In genomic region chr3:33439421-33440327, GRCh38 we compare ENCODE assay signal across 1 cellular context.
A peak's percentile ranks its signal among the peaks of the same experiment; 100 is the strongest.
TF ChIP-seq lines count a peak whose summit lies in the region.

No MANE protein-coding gene starts in this region.

TF ChIP-seq in K562, 482 proteins besides CTCF, POLR2A, EP300 and RAD21 (continued from another document):
- no peak for TF ChIP-seq CUX1 (CRISPR knock-in tag; IDR thresholded peaks at IDR 0.05)
- TF ChIP-seq HSF4 (CRISPR knock-in tag; IDR thresholded peaks at IDR 0.05; ENCODE audit: borderline replicate concordance): no peak
- no peak for TF ChIP-seq GTF2F1 (IDR thresholded peaks at IDR 0.05; ENCODE audit: low read depth, low read length)
- no peak for TF ChIP-seq TCF7 (IDR thresholded peaks at IDR 0.05; ENCODE audit: borderline replicate concordance)
- no peak for TF ChIP-seq PRMT5 (CRISPR knock-in tag; IDR thresholded peaks at IDR 0.05)
- TF ChIP-seq E2F4 (CRISPR knock-in tag; IDR thresholded peaks at IDR 0.05; ENCODE audit: low read depth): no peak
- no peak for TF ChIP-seq ZNF79 (CRISPR knock-in tag; IDR thresholded peaks at IDR 0.05; ENCODE audit: low read depth)
- no peak for TF ChIP-seq PTBP1 (IDR thresholded peaks at IDR 0.05; ENCODE audit: low read depth, low read length)
- TF ChIP-seq NFIC (IDR thresholded peaks at IDR 0.05): 0 out of 2 replicates have a peak, but pooled peaks have one; percentile 8
- no peak for TF ChIP-seq NFIX (CRISPR knock-in tag; IDR thresholded peaks at IDR 0.05; ENCODE audit: low read depth)
- no peak for TF ChIP-seq CC2D1A (IDR thresholded peaks at IDR 0.05)
- TF ChIP-seq ZNF778 (CRISPR knock-in tag; IDR thresholded peaks at IDR 0.05): no peak
- TF ChIP-seq ZNF507 (tag; conservative IDR thresholded peaks at IDR 0.05): no peak
- no peak; the same call in 1 of the 2 replicates for TF ChIP-seq TARDBP (IDR thresholded peaks at IDR 0.05)
- no peak for TF ChIP-seq ZNF512 (tag; IDR thresholded peaks at IDR 0.05)
- no peak for TF ChIP-seq CHD4 (IDR thresholded peaks at IDR 0.05; ENCODE audit: insufficient read depth, insufficient replicate concordance, low read depth, low read length, poor library complexity, severe bottlenecking)
- TF ChIP-seq NR2F6 (CRISPR knock-in tag; IDR thresholded peaks at IDR 0.05): no peak
- no peak for TF ChIP-seq ZNF696 (CRISPR knock-in tag; conservative IDR thresholded peaks at IDR 0.05)
- no peak for TF ChIP-seq NCOR1 (IDR thresholded peaks at IDR 0.05)
- no peak for TF ChIP-seq ZBTB11 (CRISPR knock-in tag; IDR thresholded peaks at IDR 0.05)
- TF ChIP-seq ZNF165 (CRISPR knock-in tag; IDR thresholded peaks at IDR 0.05; ENCODE audit: borderline replicate concordance): 0 out of 2 replicates have a peak, but pooled peaks have one; percentile 68
- TF ChIP-seq CCNT2 (IDR thresholded peaks at IDR 0.05; ENCODE audit: borderline replicate concordance, extremely low read depth, insufficient read length, low read depth, low read length): peak; percentile 88
- TF ChIP-seq POLR2H (tag; IDR thresholded peaks at IDR 0.05; ENCODE audit: low read depth): no peak
- TF ChIP-seq ILK (tag; IDR thresholded peaks at IDR 0.05; ENCODE audit: borderline replicate concordance, low read depth): no peak
- TF ChIP-seq SOX6 (IDR thresholded peaks at IDR 0.05): no peak
- peak in 1 of 2 experiments; percentile 59; a peak in 2 of 4 replicates for TF ChIP-seq HDAC1 (IDR thresholded peaks at IDR 0.05)
- TF ChIP-seq ZNF146 (CRISPR knock-in tag; IDR thresholded peaks at IDR 0.05; ENCODE audit: unreplicated experiment): no peak
- TF ChIP-seq TRIM25 (IDR thresholded peaks at IDR 0.05; ENCODE audit: borderline replicate concordance): no peak
- TF ChIP-seq NFE2L1 (tag; IDR thresholded peaks at IDR 0.05; ENCODE audit: borderline replicate concordance, low read depth): no peak
- no peak for TF ChIP-seq DACH1 (IDR thresholded peaks at IDR 0.05; ENCODE audit: partially characterized antibody)
- peak; percentile 91 for TF ChIP-seq ARID4B (CRISPR knock-in tag; IDR thresholded peaks at IDR 0.05)
- TF ChIP-seq ZNF695 (CRISPR knock-in tag; IDR thresholded peaks at IDR 0.05): 0 out of 2 replicates have a peak, but pooled peaks have one; percentile 64
- no peak for TF ChIP-seq HIVEP1 (CRISPR knock-in tag; IDR thresholded peaks at IDR 0.05)
